In genomic region chr18:48058486-48058885, GRCh38 we compare ENCODE assay signal across 24 cellular contexts.
"Had no signal": no experiment of that assay in that cellular context is flagged by ENCODE, and none has a peak within 500 bp of the region (broad histone marks: within the 10 kb centered on the region; RNA-seq: fewer than 3 reads in every experiment).

No MANE protein-coding gene starts in this region.

- H3K27ac ChIP-seq: breast epithelium, SJSA1 had no signal

- H3K4me3 ChIP-seq: breast epithelium, K562, Peyer's patch, SJSA1 had no signal

- H3K27ac Mint-ChIP-seq: activated CD8-positive, alpha-beta T cell treated with anti-CD3 and anti-CD28 coated beads for 36 hours; activated naive CD4-positive, alpha-beta T cell treated with anti-CD3 and anti-CD28 coated beads, Interleukin-2, amount 50 U/mL, for 72 hours; activated naive CD8-positive, alpha-beta T cell treated with anti-CD3 and anti-CD28 coated beads, Interleukin-2, amount 50 U/mL, for 24 hours; T-helper 1 cell treated with Interleukin-12 subunit alpha and Interleukin-12 subunit beta and Interleukin-4 antibody, amounts not matched to agents 30 μg/mL and 1 μg/mL, for 36 hours had no signal

- H3K36me3 Mint-ChIP-seq: activated naive CD4-positive, alpha-beta T cell treated with anti-CD3 and anti-CD28 coated beads, Interleukin-2, amount 50 U/mL, for 72 hours had no signal

- H3K36me3 ChIP-seq: breast epithelium, Peyer's patch, SJSA1 had no signal

- H3K27me3 ChIP-seq: breast epithelium, Peyer's patch had no signal

- H3K9me3 ChIP-seq: breast epithelium, Peyer's patch, SJSA1 had no signal

- H3K4me1 ChIP-seq: breast epithelium, SJSA1 had no signal

- DNase-seq: activated CD4-positive, alpha-beta T cell treated with anti-CD3 and anti-CD28 coated beads for 4 hours; activated CD8-positive, alpha-beta memory T cell treated with anti-CD3 and anti-CD28 coated beads, Interleukin-2, amount 50 U/mL, for 4 hours; activated CD8-positive, alpha-beta T cell treated with anti-CD3 and anti-CD28 coated beads for 36 hours; activated naive CD4-positive, alpha-beta T cell treated with Interleukin-2 at 50 U/mL for 16 hours; activated naive CD8-positive, alpha-beta T cell treated with anti-CD3 and anti-CD28 coated beads, Interleukin-2, amount 50 U/mL, for 24 hours; activated T-cell treated with anti-CD3 and anti-CD28 coated beads, Interleukin-2, amount 50 U/mL, for 1 hour; amygdala; caudate nucleus; Karpas-422; MM.1S; NCI-H1105; NCI-H1436; NCI-H1694 treated with DMSO at 0.1 percent for 48 hours; NCI-H2081; NCI-H524; SHP77 had no signal

- H3K9me3 Mint-ChIP-seq: activated CD8-positive, alpha-beta T cell treated with anti-CD3 and anti-CD28 coated beads for 36 hours; activated naive CD4-positive, alpha-beta T cell treated with anti-CD3 and anti-CD28 coated beads, Interleukin-2, amount 50 U/mL, for 72 hours; activated naive CD8-positive, alpha-beta T cell treated with anti-CD3 and anti-CD28 coated beads, Interleukin-2, amount 50 U/mL, for 24 hours; T-helper 1 cell treated with Interleukin-12 subunit alpha and Interleukin-12 subunit beta and Interleukin-4 antibody, amounts not matched to agents 30 μg/mL and 1 μg/mL, for 36 hours had no signal

- ATAC-seq: activated CD4-positive, CD25-positive, alpha-beta regulatory T cell treated with anti-CD3 and anti-CD28 coated beads, Interleukin-2, amount 50 U/mL, for 24 hours; activated CD8-positive, alpha-beta T cell treated with anti-CD3 and anti-CD28 coated beads for 36 hours; activated naive CD4-positive, alpha-beta T cell treated with anti-CD3 and anti-CD28 coated beads, Interleukin-2, amount 50 U/mL, for 72 hours; activated naive CD8-positive, alpha-beta T cell treated with anti-CD3 and anti-CD28 coated beads, Interleukin-2, amount 50 U/mL, for 24 hours; K562; SK-N-SH treated with all-trans-retinoic acid at 6 μM for 48 hours had no signal

- H3K4me1 Mint-ChIP-seq: activated naive CD8-positive, alpha-beta T cell treated with anti-CD3 and anti-CD28 coated beads, Interleukin-2, amount 50 U/mL, for 24 hours had no signal

- H3K4me3 Mint-ChIP-seq: activated CD8-positive, alpha-beta T cell treated with anti-CD3 and anti-CD28 coated beads for 36 hours; activated naive CD8-positive, alpha-beta T cell treated with anti-CD3 and anti-CD28 coated beads, Interleukin-2, amount 50 U/mL, for 24 hours; T-helper 1 cell treated with Interleukin-12 subunit alpha and Interleukin-12 subunit beta and Interleukin-4 antibody, amounts not matched to agents 30 μg/mL and 1 μg/mL, for 36 hours had no signal
